1 cellular context compared by ENCODE assay signal in genomic region chr19:1438933-1439358, GRCh38.
TF ChIP-seq lines count a peak whose summit lies in the region.

No MANE protein-coding gene starts in this region.

TF ChIP-seq in H1, 55 proteins besides CTCF, POLR2A, EP300 and RAD21:
- TF ChIP-seq USF2 (IDR thresholded peaks at IDR 0.05; ENCODE audit: low read length) (peak; percentile 25; the same call in 1 of the 2 replicates), TAF1 (IDR thresholded peaks at IDR 0.05; ENCODE audit: low read depth, low read length) (no peak)
